In the genomic region with DNA sequence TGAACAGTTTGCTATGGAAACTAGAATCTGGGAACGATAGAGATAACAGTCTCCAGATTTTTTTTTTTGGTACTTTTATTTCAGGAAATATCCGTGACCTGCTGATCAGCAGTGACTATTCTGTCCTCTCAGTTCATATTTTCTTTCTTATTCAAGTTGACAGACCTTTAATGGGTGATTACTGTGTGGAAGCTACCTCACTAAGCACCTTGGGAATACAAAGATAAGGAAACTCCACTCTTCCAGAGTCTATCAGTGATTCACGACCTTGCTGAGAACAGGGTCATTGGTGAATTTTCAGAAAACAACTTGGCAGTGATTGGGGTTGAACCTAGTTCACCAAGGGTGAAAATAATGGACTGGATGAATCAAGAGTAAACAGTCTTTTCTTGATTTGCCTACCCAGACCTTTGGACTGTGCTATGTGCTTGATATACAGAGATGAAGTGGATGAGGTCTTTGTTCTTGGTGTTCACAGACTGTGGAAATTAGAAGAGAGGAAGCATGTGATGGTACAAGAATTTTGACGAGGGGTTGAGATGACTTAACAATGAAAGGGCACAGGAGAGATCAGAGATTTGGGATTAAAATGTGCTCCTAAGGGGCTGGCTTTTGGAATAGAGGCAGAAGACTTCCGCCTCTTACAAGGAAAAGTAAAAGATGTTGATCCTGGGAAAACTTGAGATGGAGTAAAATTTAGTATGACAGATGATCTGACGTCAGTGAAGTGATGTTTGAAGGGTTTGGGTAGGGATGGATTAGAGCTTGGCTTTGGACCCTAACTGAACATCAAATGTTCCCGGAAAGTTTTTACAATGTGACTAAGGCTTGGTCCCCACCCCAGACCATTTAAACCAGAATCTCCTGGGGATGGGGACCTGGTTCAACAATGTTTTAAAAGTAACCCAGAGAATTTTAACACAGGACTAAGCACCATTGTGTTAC, we compare ENCODE assay signal across 8 cellular contexts. TPM values are rescaled to one million over a fixed set of nuclear protein-coding genes. Genes with fewer than 3 reads are reported as not detected.
DNase-seq lines count a peak whose midpoint lies in the region; ATAC-seq and TF ChIP-seq lines count a peak whose summit lies in the region.

No MANE protein-coding gene starts in this region.

- H3K4me3 ChIP-seq in adrenal gland: peak overlapping the region; percentile 56 to 87 (median 68)
- H3K4me3 ChIP-seq in thyroid gland (replicated peaks in 1 of 3): peak overlapping the region; percentile 91 to 98 (median 92)

- H3K4me3 Mint-ChIP-seq in activated T-cell treated with anti-CD3 and anti-CD28 coated beads, Interleukin-2, amount 50 U/mL, for 4 hours: peak overlapping the region; percentile 93

- no peaks in the 10 kb centered on the region for H3K9me3 Mint-ChIP-seq in activated T-cell treated with anti-CD3 and anti-CD28 coated beads, Interleukin-2, amount 50 U/mL, for 4 hours

- H3K27ac ChIP-seq in adrenal gland (peak overlapping the region; percentile 24 to 93 (median 91)), thyroid gland (peak overlapping the region in 1 of 3 donors; percentile 94)

- intact Hi-C loops in adrenal gland (cut with DNase I) (no loop called here), thyroid gland (cut with DNase I) (no loop called here)

- peaks cover 0 to 14% of the 10 kb centered on the region in 2 donors for H3K36me3 ChIP-seq in adrenal gland (replicated peaks in 1 of 2)
- H3K36me3 ChIP-seq in thyroid gland: peaks cover 0 to 9% of the 10 kb centered on the region in 2 donors

- TF ChIP-seq CTCF in adrenal gland (IDR thresholded peaks at IDR 0.05) (no peak), thyroid gland (IDR thresholded peaks at IDR 0.05) (no peak)

- H3K4me1 ChIP-seq in adrenal gland (replicated peaks in 1 of 2) (peaks cover 11 to 25% of the 10 kb centered on the region in 2 donors), thyroid gland (peaks cover 15 to 21% of the 10 kb centered on the region in 2 donors)

- no peak for ATAC-seq in activated T-cell treated with anti-CD3 and anti-CD28 coated beads, Interleukin-2, amount 50 U/mL, for 4 hours
- peak; percentile 20 for ATAC-seq in left lobe of liver
- ATAC-seq in GM21367 (IDR thresholded peaks at IDR 0.05; ENCODE audit: unreplicated experiment): no peak

- H3K27me3 ChIP-seq in adrenal gland (no peaks in the 10 kb centered on the region), thyroid gland (no peaks in the 10 kb centered on the region)

- WGBS in adrenal gland, 4 donors: 32 to 37% (median 35%) methylated on average over 7 of the region's 7 CpGs
- WGBS in thyroid gland, 2 donors: 35 to 39% methylated on average over 7 of the region's 7 CpGs

- H3K36me3 Mint-ChIP-seq in activated T-cell treated with anti-CD3 and anti-CD28 coated beads, Interleukin-2, amount 50 U/mL, for 4 hours (ENCODE audit: insufficient read depth): peaks cover 8% of the 10 kb centered on the region

- H3K9me3 ChIP-seq in adrenal gland (replicated peaks in 1 of 3): no peaks in the 10 kb centered on the region
- H3K9me3 ChIP-seq in thyroid gland: no peaks in the 10 kb centered on the region

- TF ChIP-seq POLR2A in adrenal gland (IDR thresholded peaks at IDR 0.05) (no peak), thyroid gland (IDR thresholded peaks at IDR 0.05) (no peak)

- peaks cover 33% of the 10 kb centered on the region for H3K4me1 Mint-ChIP-seq in activated T-cell treated with anti-CD3 and anti-CD28 coated beads, Interleukin-2, amount 50 U/mL, for 4 hours (ENCODE audit: low read depth)

- H3K27me3 Mint-ChIP-seq in activated T-cell treated with anti-CD3 and anti-CD28 coated beads, Interleukin-2, amount 50 U/mL, for 4 hours (ENCODE audit: low read depth): no peaks in the 10 kb centered on the region

- DNase-seq in activated T-cell treated with anti-CD3 and anti-CD28 coated beads, Interleukin-2, amount 50 U/mL, for 4 hours: no peak
- no peak for DNase-seq in activated T-cell treated with anti-CD3 and anti-CD28 coated beads, Interleukin-2, amount 50 U/mL, for 48 hours
- DNase-seq in adrenal gland: peak in 3 of 7 donors; percentile 9 to 19 (median 10)
- no peak for DNase-seq in left lobe of liver (ENCODE audit: low spot score)
- no peak for DNase-seq in thyroid gland
- DNase-seq in stimulated activated CD4-positive, alpha-beta T cell treated with anti-CD3 and anti-CD28 coated beads, Interleukin-15, amount 100 ng/mL, for 24 hours: no peak
- no peak for DNase-seq in SKM-1 (lab: John Stamatoyannopoulos, UW; ENCODE audit: unreplicated experiment)

RNA-seq across cellular contexts. Expression of a gene that starts 1.2 kb away (rescaled TPM):
- total RNA-seq in activated T-cell treated with anti-CD3 and anti-CD28 coated beads, Interleukin-2, amount 50 U/mL, for 4 hours: 10 to 100 TPM; 16.4 to 18.9 (median 18.0) TPM
- total RNA-seq in adrenal gland (10 to 100 TPM; 13.2 to 20.0 (median 15.6) TPM), left lobe of liver (8.3 TPM), thyroid gland (10 to 100 TPM; 17.9 to 19.7 (median 18.7) TPM)
- polyA plus RNA-seq in adrenal gland: 10 to 100 TPM in 1 of 3 donors, 1 to 10 TPM in 2; 5.7 to 24.0 (median 8.8) TPM

RNA-seq across cellular contexts. Expression of a gene that starts 1.2 kb away (rescaled TPM):
- total RNA-seq in activated T-cell treated with anti-CD3 and anti-CD28 coated beads, Interleukin-2, amount 50 U/mL, for 4 hours: 10 to 100 TPM; 15.1 to 19.6 (median 15.6) TPM
- 10 to 100 TPM in 7 of 8 donors, 1 to 10 TPM in 1; 4.5 to 31.3 (median 17.8) TPM for total RNA-seq in adrenal gland
- 10 to 100 TPM; 11.8 to 28.2 (median 12.1) TPM for polyA plus RNA-seq in adrenal gland
- 6.3 TPM for total RNA-seq in left lobe of liver
- total RNA-seq in thyroid gland: 10 to 100 TPM in 3 of 4 donors, 1 to 10 TPM in 1; 9.8 to 21.1 (median 19.7) TPM
